ENCODE assay signal across 12 cellular contexts in genomic region chr7:116214921-116215320, GRCh38. TPM values are rescaled to one million over a fixed set of nuclear protein-coding genes. Genes with fewer than 3 reads are reported as not detected.
DNase-seq lines count a peak whose midpoint lies in the region; ATAC-seq and TF ChIP-seq lines count a peak whose summit lies in the region.
"Had no signal": no experiment of that assay in that cellular context is flagged by ENCODE, and none has a peak within 500 bp of the region (broad histone marks: within the 10 kb centered on the region; RNA-seq: fewer than 3 reads in every experiment).

No MANE protein-coding gene starts in this region.

- CTCF ChIA-PET in activated CD8-positive, alpha-beta T cell treated with anti-CD3 and anti-CD28 coated beads for 36 hours (lab: Charles Lee) = interaction anchor here (0.9 to 1.2 kb wide), 2 partner anchors 9 to 21 kb away, joined by 4 to 5 read pairs; no protein-coding TSS in a partner anchor
- CTCF ChIA-PET in activated CD8-positive, alpha-beta T cell treated with anti-CD3 and anti-CD28 coated beads, Interleukin-2, amount 10 ng/mL, durations not matched to agents 7 days and 5 days (lab: Charles Lee) = interaction anchor here (2.7 kb wide), 1 partner anchor 35 kb away, joined by 17 read pairs; no protein-coding TSS in a partner anchor
- CTCF ChIA-PET in Panc1 (lab: Charles Lee) = no interaction called here

- no peak for ATAC-seq in activated CD8-positive, alpha-beta T cell treated with anti-CD3 and anti-CD28 coated beads for 36 hours
- no peak for ATAC-seq in activated CD8-positive, alpha-beta T cell treated with anti-CD3 and anti-CD28 coated beads, Interleukin-2, amount 10 ng/mL, durations not matched to agents 7 days and 5 days
- ATAC-seq in Panc1 (no peak), HG03139 (IDR thresholded peaks at IDR 0.05; ENCODE audit: unreplicated experiment) (no peak)
- ATAC-seq in central memory CD8-positive, alpha-beta T cell (replicated peaks; ENCODE audit: extremely low read depth, poor library complexity, severe bottlenecking) = no peak
- no peak for ATAC-seq in stimulated activated effector memory CD8-positive, alpha-beta T cell treated with anti-CD3 and anti-CD28 coated beads, Interleukin-12 subunit alpha, Interleukin-12 subunit beta, amount 100 ng/mL, for 72 hours
- ATAC-seq: left lung had no signal

- no peaks in the 10 kb centered on the region for H3K27me3 ChIP-seq in Panc1 (ENCODE audit: control insufficient read depth, insufficient read depth, low read length)
- H3K27me3 ChIP-seq: left lung, testis had no signal

- no peaks in the 10 kb centered on the region for H3K9me3 Mint-ChIP-seq in activated CD8-positive, alpha-beta T cell treated with anti-CD3 and anti-CD28 coated beads for 36 hours
- H3K9me3 Mint-ChIP-seq in activated CD8-positive, alpha-beta T cell treated with anti-CD3 and anti-CD28 coated beads, Interleukin-2, amount 10 ng/mL, durations not matched to agents 7 days and 5 days (ENCODE audit: insufficient read depth) = no peaks in the 10 kb centered on the region
- H3K9me3 Mint-ChIP-seq in central memory CD8-positive, alpha-beta T cell = no peaks in the 10 kb centered on the region
- H3K9me3 Mint-ChIP-seq in stimulated activated effector memory CD8-positive, alpha-beta T cell treated with anti-CD3 and anti-CD28 coated beads, Interleukin-12 subunit alpha, Interleukin-12 subunit beta, amount 100 ng/mL, for 72 hours = no peaks in the 10 kb centered on the region

- peaks cover 75% of the 10 kb centered on the region for H3K4me1 ChIP-seq in Panc1 (ENCODE audit: control insufficient read depth, insufficient read depth, low read length)

- no peaks in the 10 kb centered on the region for H3K36me3 ChIP-seq in Panc1 (ENCODE audit: control insufficient read depth, insufficient read depth, low read length)
- H3K36me3 ChIP-seq: left lung had no signal

- no peak for DNase-seq in activated CD8-positive, alpha-beta T cell treated with anti-CD3 and anti-CD28 coated beads for 36 hours
- DNase-seq in activated CD8-positive, alpha-beta T cell treated with anti-CD3 and anti-CD28 coated beads, Interleukin-2, amount 10 ng/mL, durations not matched to agents 7 days and 5 days = no peak
- DNase-seq in Panc1 (ENCODE audit: low read depth, low spot score) (no peak), HPDE6-E6E7 (ENCODE audit: extremely low spot score) (no peak), AG20443 (ENCODE audit: low spot score) (no peak)
- no peak for DNase-seq in central memory CD8-positive, alpha-beta T cell (ENCODE audit: low spot score in 2 of 2)
- no peak for DNase-seq in stimulated activated effector memory CD8-positive, alpha-beta T cell treated with anti-CD3 and anti-CD28 coated beads, Interleukin-12 subunit alpha, Interleukin-12 subunit beta, amount 100 ng/mL, for 72 hours (ENCODE audit: low spot score in 2 of 2)
- DNase-seq: Kasumi-1, left lung, testis, WERI-Rb-1 had no signal

- peaks cover 23% of the 10 kb centered on the region for H3K36me3 Mint-ChIP-seq in activated CD8-positive, alpha-beta T cell treated with anti-CD3 and anti-CD28 coated beads for 36 hours (ENCODE audit: low read depth)
- H3K36me3 Mint-ChIP-seq in activated CD8-positive, alpha-beta T cell treated with anti-CD3 and anti-CD28 coated beads, Interleukin-2, amount 10 ng/mL, durations not matched to agents 7 days and 5 days (ENCODE audit: low read depth) = peaks cover 43% of the 10 kb centered on the region
- peaks cover 18% of the 10 kb centered on the region for H3K36me3 Mint-ChIP-seq in central memory CD8-positive, alpha-beta T cell (ENCODE audit: insufficient read depth)
- peaks cover 7% of the 10 kb centered on the region for H3K36me3 Mint-ChIP-seq in stimulated activated effector memory CD8-positive, alpha-beta T cell treated with anti-CD3 and anti-CD28 coated beads, Interleukin-12 subunit alpha, Interleukin-12 subunit beta, amount 100 ng/mL, for 72 hours

- H3K4me1 Mint-ChIP-seq in activated CD8-positive, alpha-beta T cell treated with anti-CD3 and anti-CD28 coated beads for 36 hours (ENCODE audit: low read depth) = peaks cover 71% of the 10 kb centered on the region
- peaks cover 70% of the 10 kb centered on the region for H3K4me1 Mint-ChIP-seq in activated CD8-positive, alpha-beta T cell treated with anti-CD3 and anti-CD28 coated beads, Interleukin-2, amount 10 ng/mL, durations not matched to agents 7 days and 5 days (ENCODE audit: low read depth)
- H3K4me1 Mint-ChIP-seq in central memory CD8-positive, alpha-beta T cell = peaks cover 69% of the 10 kb centered on the region
- H3K4me1 Mint-ChIP-seq in stimulated activated effector memory CD8-positive, alpha-beta T cell treated with anti-CD3 and anti-CD28 coated beads, Interleukin-12 subunit alpha, Interleukin-12 subunit beta, amount 100 ng/mL, for 72 hours = peaks cover 66% of the 10 kb centered on the region

- peak overlapping the region; percentile 10 for H3K4me3 Mint-ChIP-seq in activated CD8-positive, alpha-beta T cell treated with anti-CD3 and anti-CD28 coated beads for 36 hours
- no peak overlapping the region for H3K4me3 Mint-ChIP-seq in activated CD8-positive, alpha-beta T cell treated with anti-CD3 and anti-CD28 coated beads, Interleukin-2, amount 10 ng/mL, durations not matched to agents 7 days and 5 days
- H3K4me3 Mint-ChIP-seq in central memory CD8-positive, alpha-beta T cell = peak overlapping the region; percentile 41
- peak overlapping the region; percentile 24 for H3K4me3 Mint-ChIP-seq in stimulated activated effector memory CD8-positive, alpha-beta T cell treated with anti-CD3 and anti-CD28 coated beads, Interleukin-12 subunit alpha, Interleukin-12 subunit beta, amount 100 ng/mL, for 72 hours

- POLR2A ChIA-PET in activated CD8-positive, alpha-beta T cell treated with anti-CD3 and anti-CD28 coated beads for 36 hours (lab: Charles Lee) = no interaction called here
- POLR2A ChIA-PET in activated CD8-positive, alpha-beta T cell treated with anti-CD3 and anti-CD28 coated beads, Interleukin-2, amount 10 ng/mL, durations not matched to agents 7 days and 5 days (lab: Charles Lee) = no interaction called here
- POLR2A ChIA-PET in Panc1 (lab: Charles Lee) = no interaction called here

- in situ Hi-C loops in Panc1 (cut with HindIII; ENCODE audit: low pct_unique_long_range_greater_than_20kb, low sequenced_read_pairs) = no loop called here

- H3K9me3 ChIP-seq in Panc1 (ENCODE audit: control insufficient read depth, insufficient read depth, low read depth, low read length) = no peaks in the 10 kb centered on the region
- H3K9me3 ChIP-seq: left lung, testis had no signal

- no peak for TF ChIP-seq CTCF in activated CD8-positive, alpha-beta T cell treated with anti-CD3 and anti-CD28 coated beads for 36 hours (IDR thresholded peaks at IDR 0.05)
- TF ChIP-seq CTCF in Panc1 (IDR thresholded peaks at IDR 0.05) = peak; percentile 0; the same call in 1 of the 2 replicates

- H3K27ac ChIP-seq in Panc1 (ENCODE audit: low read length) = peak overlapping the region; percentile 83; the same call in 1 of the 2 replicates
- H3K27ac ChIP-seq: left lung, WERI-Rb-1 had no signal

- H3K27me3 Mint-ChIP-seq in activated CD8-positive, alpha-beta T cell treated with anti-CD3 and anti-CD28 coated beads for 36 hours = no peaks in the 10 kb centered on the region
- H3K27me3 Mint-ChIP-seq in activated CD8-positive, alpha-beta T cell treated with anti-CD3 and anti-CD28 coated beads, Interleukin-2, amount 10 ng/mL, durations not matched to agents 7 days and 5 days (ENCODE audit: low read depth) = no peaks in the 10 kb centered on the region
- no peaks in the 10 kb centered on the region for H3K27me3 Mint-ChIP-seq in central memory CD8-positive, alpha-beta T cell

- H3K27ac Mint-ChIP-seq in activated CD8-positive, alpha-beta T cell treated with anti-CD3 and anti-CD28 coated beads for 36 hours = peak overlapping the region; percentile 47
- H3K27ac Mint-ChIP-seq in activated CD8-positive, alpha-beta T cell treated with anti-CD3 and anti-CD28 coated beads, Interleukin-2, amount 10 ng/mL, durations not matched to agents 7 days and 5 days = no peak overlapping the region
- H3K27ac Mint-ChIP-seq in central memory CD8-positive, alpha-beta T cell (ENCODE audit: low read depth) = peak overlapping the region; percentile 98
- H3K27ac Mint-ChIP-seq in stimulated activated effector memory CD8-positive, alpha-beta T cell treated with anti-CD3 and anti-CD28 coated beads, Interleukin-12 subunit alpha, Interleukin-12 subunit beta, amount 100 ng/mL, for 72 hours = peak overlapping the region; percentile 45

- no peak overlapping the region for H3K4me3 ChIP-seq in Panc1 (ENCODE audit: low read depth in 2 of 2, low read length in 2 of 2)
- H3K4me3 ChIP-seq: left lung, testis had no signal

- intact Hi-C loops in activated CD8-positive, alpha-beta T cell treated with anti-CD3 and anti-CD28 coated beads for 36 hours (cut with micrococcal nuclease) = no loop called here
- intact Hi-C loops in Panc1 (cut with micrococcal nuclease; ENCODE audit: unreplicated experiment) = loop anchor here (5.0 kb wide), 1 partner anchor 38 kb away; no protein-coding TSS in a partner anchor

- BruUV-seq in Panc1 (replicated peaks; lab: Mats Ljungman, UMichigan) = no TSS peak

RNA-seq across cellular contexts. Expression of gene TES, which starts 4.6 kb away (rescaled TPM):
- total RNA-seq in activated CD8-positive, alpha-beta T cell treated with anti-CD3 and anti-CD28 coated beads for 36 hours = 10 to 100 TPM; 63.9 to 65.7 TPM
- 100 to 1,000 TPM; 110 to 112 TPM for total RNA-seq in activated CD8-positive, alpha-beta T cell treated with anti-CD3 and anti-CD28 coated beads, Interleukin-2, amount 10 ng/mL, durations not matched to agents 7 days and 5 days
- total RNA-seq in Panc1 (2021; ENCODE audit: unreplicated experiment) = 99.4 TPM
- 84.1 TPM for polyA plus RNA-seq in Panc1 (2012; ENCODE audit: insufficient read length)
